8 cellular contexts compared by ENCODE assay signal in the genomic region with DNA sequence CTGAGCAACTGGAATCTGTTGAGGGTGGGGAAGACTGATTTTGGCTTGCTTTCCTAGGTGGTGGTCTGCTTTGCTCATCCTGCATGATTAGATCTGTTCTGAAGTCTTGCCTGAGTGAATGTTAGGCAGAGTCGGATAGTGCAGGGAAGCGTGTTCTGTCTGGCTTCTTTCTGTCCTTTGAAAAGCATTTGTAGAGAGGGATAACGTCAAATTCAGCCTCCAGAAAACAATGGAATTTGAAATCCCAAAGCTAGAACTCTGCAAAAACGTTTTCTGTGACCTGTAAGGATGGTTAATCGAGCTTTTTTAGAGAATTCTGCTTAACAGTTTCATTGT. TPM values are rescaled to one million over a fixed set of nuclear protein-coding genes. Genes with fewer than 3 reads are reported as not detected.
DNase-seq lines count a peak whose midpoint lies in the region; ATAC-seq and TF ChIP-seq lines count a peak whose summit lies in the region.

No MANE protein-coding gene starts in this region.

- H3F3A ChIP-seq in SK-N-SH (replicated peaks; ENCODE audit: insufficient read depth): peaks cover 9% of the 10 kb centered on the region

- H4K20me1 ChIP-seq in DND-41 (ENCODE audit: insufficient read depth, low read length): peaks cover 8% of the 10 kb centered on the region; the same call in 1 of the 2 replicates
- no peaks in the 10 kb centered on the region for H4K20me1 ChIP-seq in SK-N-SH (ENCODE audit: insufficient read depth)

- H3K27ac ChIP-seq in DND-41 (ENCODE audit: low read length) (no peak overlapping the region; the same call in 1 of the 2 replicates), SK-N-SH (ENCODE audit: low read depth in 2 of 2, low read length in 1 of 2) (peak overlapping the region; percentile 43 to 71; a peak in 3 of 4 replicates)

- H3K36me3 ChIP-seq in DND-41 (ENCODE audit: insufficient read depth, low read length): no peaks in the 10 kb centered on the region
- no peaks in the 10 kb centered on the region for H3K36me3 ChIP-seq in SK-N-SH (replicated peaks in 1 of 2; ENCODE audit: control insufficient read depth in 1 of 2, insufficient read depth in 2 of 2, low read length in 1 of 2)

- no peaks in the 10 kb centered on the region for H3K27me3 Mint-ChIP-seq in progenitor cell of endocrine pancreas

- TF ChIP-seq RAD21 in SK-N-SH (IDR thresholded peaks at IDR 0.05; ENCODE audit: low read length): no peak

- TF ChIP-seq EP300 in SK-N-SH (IDR thresholded peaks at IDR 0.05; ENCODE audit: borderline replicate concordance in 1 of 2, low read depth in 1 of 2, low read length in 1 of 2): no peak

- peak overlapping the region; percentile 97 for H3K4me2 ChIP-seq in DND-41 (ENCODE audit: insufficient read depth, low read length)
- peak overlapping the region; percentile 91 for H3K4me2 ChIP-seq in SK-N-SH

- CTCF ChIA-PET in SK-N-SH (lab: Yijun Ruan, JAX): interaction anchor here (0.6 to 3.7 kb wide), 10 partner anchors 16 to 233 kb away, joined by 3 to 24 read pairs (median 4); no protein-coding TSS in a partner anchor

- TF ChIP-seq CTCF in DND-41 (IDR thresholded peaks at IDR 0.05; ENCODE audit: borderline replicate concordance, extremely low read depth, low read length, poor library complexity, severe bottlenecking) (no peak), SK-N-SH (IDR thresholded peaks at IDR 0.05) (no peak), fibroblast of pulmonary artery (IDR thresholded peaks at IDR 0.05; ENCODE audit: low read length, missing control alignments) (no peak), progenitor cell of endocrine pancreas (IDR thresholded peaks at IDR 0.05; ENCODE audit: unreplicated experiment) (no peak)

- DNase-seq in DND-41 (no peak), SK-N-SH (no peak), fibroblast of pulmonary artery (ENCODE audit: low read depth) (no peak), progenitor cell of endocrine pancreas (ENCODE audit: low spot score, unreplicated experiment) (no peak), AG08396 (ENCODE audit: low spot score) (no peak), NCI-H2107 treated with DMSO at 0.1 percent for 48 hours (lab: John Stamatoyannopoulos, UW; ENCODE audit: unreplicated experiment) (no peak), NCI-H1417 (lab: John Stamatoyannopoulos, UW) (no peak)

- ATAC-seq in DND-41 (ENCODE audit: insufficient read depth, low read depth) (no peak), HG02642 (IDR thresholded peaks at IDR 0.05; ENCODE audit: poor library complexity, unreplicated experiment) (no peak)

- no peaks in the 10 kb centered on the region for H3K9me2 ChIP-seq in SK-N-SH

- peak overlapping the region; percentile 69 to 91; a peak in 3 of 4 replicates for H3K4me3 ChIP-seq in DND-41 (ENCODE audit: low read depth in 1 of 2, low read length in 2 of 2)
- peak overlapping the region; percentile 82 to 94 for H3K4me3 ChIP-seq in SK-N-SH (ENCODE audit: low read depth in 2 of 2, low read length in 1 of 2)
- H3K4me3 ChIP-seq in fibroblast of pulmonary artery (replicated peaks; ENCODE audit: low read depth, low read length): peak overlapping the region; percentile 86

- H3K79me2 ChIP-seq in DND-41 (ENCODE audit: insufficient read depth, low read length) (peaks cover 3% of the 10 kb centered on the region; the same call in 1 of the 2 replicates), SK-N-SH (ENCODE audit: insufficient read depth) (peaks cover 41% of the 10 kb centered on the region)

- H3K27ac Mint-ChIP-seq in progenitor cell of endocrine pancreas: peak overlapping the region; percentile 93

- H3K9me3 Mint-ChIP-seq in progenitor cell of endocrine pancreas (ENCODE audit: low read depth): no peaks in the 10 kb centered on the region

- POLR2A ChIA-PET in SK-N-SH (lab: Yijun Ruan, JAX): interaction anchor here (1.0 kb wide), 1 partner anchor 9 kb away, joined by 4 read pairs; no protein-coding TSS in a partner anchor

- H3K4me1 ChIP-seq in DND-41 (ENCODE audit: insufficient read depth, low read length) (peaks cover 15% of the 10 kb centered on the region), SK-N-SH (ENCODE audit: control insufficient read depth in 1 of 2, insufficient read depth in 2 of 2, low read depth in 1 of 2, low read length in 1 of 2) (peaks cover 7 to 28% of the 10 kb centered on the region in 2 experiments)

- H3K4me1 Mint-ChIP-seq in progenitor cell of endocrine pancreas (ENCODE audit: low read depth): peaks cover 29% of the 10 kb centered on the region

- H3K4me3 Mint-ChIP-seq in progenitor cell of endocrine pancreas (ENCODE audit: low read depth): peak overlapping the region; percentile 97

- no peaks in the 10 kb centered on the region for H3K9me3 ChIP-seq in DND-41 (ENCODE audit: insufficient read depth, low read length, severe bottlenecking)
- no peaks in the 10 kb centered on the region for H3K9me3 ChIP-seq in SK-N-SH

- 34% methylated on average over 5 of the region's 5 CpGs for WGBS in SK-N-SH (ENCODE audit: low lambda C conversion rate)

- H2AFZ ChIP-seq in DND-41 (ENCODE audit: low read depth, low read length): peak overlapping the region; percentile 98; the same call in 1 of the 2 replicates
- peak overlapping the region; percentile 89 for H2AFZ ChIP-seq in SK-N-SH (ENCODE audit: low read depth)

- H3K36me3 Mint-ChIP-seq in progenitor cell of endocrine pancreas (ENCODE audit: insufficient read depth): no peaks in the 10 kb centered on the region

- H3K27me3 ChIP-seq in DND-41 (ENCODE audit: insufficient read depth, low read length, poor library complexity) (peaks cover 11% of the 10 kb centered on the region), SK-N-SH (ENCODE audit: insufficient read depth) (no peaks in the 10 kb centered on the region)

- H3K9ac ChIP-seq in DND-41 (ENCODE audit: low read depth, low read length): peak overlapping the region; percentile 86; the same call in 1 of the 2 replicates
- peak overlapping the region; percentile 94 for H3K9ac ChIP-seq in SK-N-SH

TF ChIP-seq in SK-N-SH, 30 proteins besides CTCF, POLR2A, EP300 and RAD21:
- TF ChIP-seq SIN3A (IDR thresholded peaks at IDR 0.05; ENCODE audit: borderline replicate concordance, low read depth, low read length) (no peak), TAF1 (IDR thresholded peaks at IDR 0.05; ENCODE audit: borderline replicate concordance, low read depth, low read length) (no peak), USF1 (IDR thresholded peaks at IDR 0.05; ENCODE audit: borderline replicate concordance, low read depth) (no peak), GATA2 (CRISPR knock-in tag; IDR thresholded peaks at IDR 0.05) (0 out of 2 replicates have a peak, but pooled peaks have one; percentile 10), RCOR1 (IDR thresholded peaks at IDR 0.05; ENCODE audit: low read length) (no peak), FOXJ3 (CRISPR knock-in tag; IDR thresholded peaks at IDR 0.05) (no peak), MXI1 (IDR thresholded peaks at IDR 0.05; ENCODE audit: low read depth, low read length) (no peak; the same call in 1 of the 2 replicates)
- TF ChIP-seq, protein P1, sequence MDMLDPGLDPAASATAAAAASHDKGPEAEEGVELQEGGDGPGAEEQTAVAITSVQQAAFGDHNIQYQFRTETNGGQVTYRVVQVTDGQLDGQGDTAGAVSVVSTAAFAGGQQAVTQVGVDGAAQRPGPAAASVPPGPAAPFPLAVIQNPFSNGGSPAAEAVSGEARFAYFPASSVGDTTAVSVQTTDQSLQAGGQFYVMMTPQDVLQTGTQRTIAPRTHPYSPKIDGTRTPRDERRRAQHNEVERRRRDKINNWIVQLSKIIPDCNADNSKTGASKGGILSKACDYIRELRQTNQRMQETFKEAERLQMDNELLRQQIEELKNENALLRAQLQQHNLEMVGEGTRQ (IDR thresholded peaks at IDR 0.05; ENCODE audit: borderline replicate concordance, low read depth, low read length): no peak

RNA-seq across cellular contexts. Expression of gene GLCE, which starts 1.4 kb away (rescaled TPM):
- polyA plus RNA-seq in SK-N-SH (2012; rRNA removed): 19.5 and 25.0 TPM in 2 replicates
- 28.0 and 29.3 TPM in 2 replicates for polyA plus RNA-seq in SK-N-SH (2012; cell fraction: cytosol; rRNA removed)
- 7.7 and 17.4 TPM in 2 replicates for polyA plus RNA-seq in SK-N-SH (2012; cell fraction: nucleus; rRNA removed)
- 17.6 and 18.0 TPM in 2 replicates for total RNA-seq in progenitor cell of endocrine pancreas
